11 cellular contexts compared by ENCODE assay signal in the genomic region with DNA sequence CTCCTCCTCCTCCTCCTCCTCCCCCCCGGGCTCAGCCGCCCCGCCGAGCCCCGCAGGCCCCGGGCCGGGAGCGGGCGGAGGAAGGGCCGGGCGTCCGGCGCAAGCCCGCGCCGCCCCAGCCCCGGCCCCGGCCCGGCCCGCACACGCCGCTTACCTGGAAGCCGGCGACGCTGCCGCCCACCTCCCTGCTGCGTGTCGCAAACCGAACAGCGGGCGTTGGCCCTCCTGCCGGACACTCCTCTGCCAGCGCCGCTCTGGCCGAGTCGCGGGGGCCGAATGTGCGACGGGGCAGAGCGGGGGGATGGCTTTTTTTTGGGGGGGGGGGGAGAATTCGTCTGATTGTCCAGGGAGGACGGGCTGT. TPM values are rescaled to one million over a fixed set of nuclear protein-coding genes. Genes with fewer than 3 reads are reported as not detected.
DNase-seq lines count a peak whose midpoint lies in the region; ATAC-seq and TF ChIP-seq lines count a peak whose summit lies in the region.
"Had no signal": no experiment of that assay in that cellular context is flagged by ENCODE, and none has a peak within 500 bp of the region (broad histone marks: within the 10 kb centered on the region; RNA-seq: fewer than 3 reads in every experiment).

No MANE protein-coding gene starts in this region.

- H3K36me3 ChIP-seq in breast epithelium, result no peaks in the 10 kb centered on the region
- no peaks in the 10 kb centered on the region for H3K36me3 ChIP-seq in lower lobe of right lung
- no peaks in the 10 kb centered on the region for H3K36me3 ChIP-seq in thoracic aorta

- H3K9me3 Mint-ChIP-seq in activated CD8-positive, alpha-beta T cell treated with anti-CD3 and anti-CD28 coated beads for 36 hours, result no peaks in the 10 kb centered on the region
- H3K9me3 Mint-ChIP-seq: dendritic cell treated with granulocyte-macrophage colony-stimulating factor and Interleukin-4, amounts not matched to agents 40 ng/mL and 50 ng/mL, for 4 days had no signal

- H3K4me3 Mint-ChIP-seq in activated CD8-positive, alpha-beta T cell treated with anti-CD3 and anti-CD28 coated beads for 36 hours, result no peak overlapping the region
- H3K4me3 Mint-ChIP-seq: dendritic cell treated with granulocyte-macrophage colony-stimulating factor and Interleukin-4, amounts not matched to agents 40 ng/mL and 50 ng/mL, for 4 days had no signal

- no peak for TF ChIP-seq POLR2A in breast epithelium (IDR thresholded peaks at IDR 0.05)

- no peaks in the 10 kb centered on the region for H3K9me3 ChIP-seq in breast epithelium
- H3K9me3 ChIP-seq in lower lobe of right lung, result no peaks in the 10 kb centered on the region
- no peaks in the 10 kb centered on the region for H3K9me3 ChIP-seq in thoracic aorta

- peak overlapping the region in 1 of 2 donors; percentile 81 for H3K27ac ChIP-seq in breast epithelium
- no peak overlapping the region for H3K27ac ChIP-seq in lower lobe of right lung
- H3K27ac ChIP-seq in thoracic aorta, result no peak overlapping the region

- no peaks in the 10 kb centered on the region for H3K36me3 Mint-ChIP-seq in activated CD8-positive, alpha-beta T cell treated with anti-CD3 and anti-CD28 coated beads for 36 hours (ENCODE audit: low read depth)

- no peak for TF ChIP-seq CTCF in breast epithelium (IDR thresholded peaks at IDR 0.05)
- no peak for TF ChIP-seq CTCF in lower lobe of right lung (IDR thresholded peaks at IDR 0.05)
- TF ChIP-seq CTCF in thoracic aorta (IDR thresholded peaks at IDR 0.05), result no peak
- TF ChIP-seq CTCF in activated CD8-positive, alpha-beta T cell treated with anti-CD3 and anti-CD28 coated beads for 36 hours (IDR thresholded peaks at IDR 0.05), result no peak

- intact Hi-C loops in breast epithelium (cut with DNase I; ENCODE audit: low total_unique reads), result no loop called here
- intact Hi-C loops in lower lobe of right lung (cut with DNase I), result no loop called here
- intact Hi-C loops in activated CD8-positive, alpha-beta T cell treated with anti-CD3 and anti-CD28 coated beads for 36 hours (cut with micrococcal nuclease), result no loop called here

- peaks cover 15 to 91% of the 10 kb centered on the region in 2 donors for H3K27me3 ChIP-seq in breast epithelium
- H3K27me3 ChIP-seq in lower lobe of right lung (ENCODE audit: low read depth), result peaks cover 89% of the 10 kb centered on the region
- H3K27me3 ChIP-seq in thoracic aorta (replicated peaks; ENCODE audit: insufficient read depth), result no peaks in the 10 kb centered on the region

- peak; percentile 5 for DNase-seq in NCI-H1105 treated with DMSO at 0.1 percent for 48 hours (lab: John Stamatoyannopoulos, UW)
- DNase-seq in breast epithelium (ENCODE audit: low spot score in 2 of 2), result no peak
- DNase-seq in lower lobe of right lung, result peak; percentile 48
- no peak for DNase-seq in thoracic aorta (ENCODE audit: low spot score)
- no peak for DNase-seq in activated effector memory CD4-positive, alpha-beta T cell treated with Interleukin-2 at 50 U/mL for 16 hours
- DNase-seq in activated CD8-positive, alpha-beta T cell treated with anti-CD3 and anti-CD28 coated beads for 36 hours, result no peak
- no peak for DNase-seq in effector CD8-positive, alpha-beta T cell (lab: John Stamatoyannopoulos, UW)
- DNase-seq: activated CD4-positive, CD25-positive, alpha-beta regulatory T cell had no signal

- CTCF ChIA-PET in activated CD8-positive, alpha-beta T cell treated with anti-CD3 and anti-CD28 coated beads for 36 hours (lab: Charles Lee), result interaction anchor here (0.6 to 9.2 kb wide), 2 partner anchors 13 to 599 kb away, joined by 3 to 87 read pairs; no protein-coding TSS in a partner anchor

- H3K27ac Mint-ChIP-seq in activated CD8-positive, alpha-beta T cell treated with anti-CD3 and anti-CD28 coated beads for 36 hours, result no peak overlapping the region
- H3K27ac Mint-ChIP-seq: dendritic cell treated with granulocyte-macrophage colony-stimulating factor and Interleukin-4, amounts not matched to agents 40 ng/mL and 50 ng/mL, for 4 days had no signal

- ATAC-seq in lower lobe of right lung, result peak in 1 of 2 donors; percentile 48
- ATAC-seq in thoracic aorta (ENCODE audit: insufficient number of reproducible peaks, low FRiP score, low read depth), result no peak
- no peak for ATAC-seq in activated CD8-positive, alpha-beta T cell treated with anti-CD3 and anti-CD28 coated beads for 36 hours

- peaks cover 8 to 12% of the 10 kb centered on the region in 2 donors for H3K4me1 ChIP-seq in breast epithelium
- peaks cover 16% of the 10 kb centered on the region for H3K4me1 ChIP-seq in lower lobe of right lung
- peaks cover 3 to 33% of the 10 kb centered on the region in 2 donors for H3K4me1 ChIP-seq in thoracic aorta (ENCODE audit: control insufficient read depth in 1 of 2, low read depth in 2 of 2)

- POLR2A ChIA-PET in activated CD8-positive, alpha-beta T cell treated with anti-CD3 and anti-CD28 coated beads for 36 hours (lab: Charles Lee), result no interaction called here

- H3K4me3 ChIP-seq in breast epithelium (peak overlapping the region; percentile 32 to 73 (median 46)), lower lobe of right lung (peak overlapping the region; percentile 37), thoracic aorta (peak overlapping the region; percentile 58)
- H3K4me3 ChIP-seq: lung had no signal

- H3K4me1 Mint-ChIP-seq in activated CD8-positive, alpha-beta T cell treated with anti-CD3 and anti-CD28 coated beads for 36 hours (ENCODE audit: low read depth), result peaks cover 26% of the 10 kb centered on the region

- peaks cover 59% of the 10 kb centered on the region for H3K27me3 Mint-ChIP-seq in activated CD8-positive, alpha-beta T cell treated with anti-CD3 and anti-CD28 coated beads for 36 hours

RNA-seq across cellular contexts. Expression of gene IGF2, which starts 1.1 kb away (rescaled TPM):
- total RNA-seq in breast epithelium (10 to 100 TPM; 13.6 to 65.7 (median 65.2) TPM), lower lobe of right lung (33.9 TPM), thoracic aorta (10 to 100 TPM; 31.7 to 39.4 TPM)
- 1 to 10 TPM; 8.1 to 8.2 TPM for total RNA-seq in activated CD8-positive, alpha-beta T cell treated with anti-CD3 and anti-CD28 coated beads for 36 hours

RNA-seq across cellular contexts. Expression of gene INS, which starts 23.0 kb away (rescaled TPM):
- total RNA-seq in breast epithelium, result not detected
- total RNA-seq in lower lobe of right lung, result not detected
- total RNA-seq in thoracic aorta, result not detected
- total RNA-seq in activated CD8-positive, alpha-beta T cell treated with anti-CD3 and anti-CD28 coated beads for 36 hours, result not detected
- total RNA-seq: lung, NCI-H460 had no signal

RNA-seq across cellular contexts. Expression of gene TH, which starts 33.6 kb away (rescaled TPM):
- total RNA-seq in breast epithelium, result not detected
- total RNA-seq in lower lobe of right lung, result not detected
- total RNA-seq in thoracic aorta, result not detected
- total RNA-seq in activated CD8-positive, alpha-beta T cell treated with anti-CD3 and anti-CD28 coated beads for 36 hours, result not detected
- total RNA-seq: NCI-H460 had no signal

Comparison
In these comparisons a context has a peak if more than half of its experiments do, and no peak if none do; other contexts are left out.
1. DNase-seq: peak in NCI-H1105 treated with DMSO at 0.1 percent for 48 hours (single experiment) and lower lobe of right lung (single experiment); none in breast epithelium (0 of 2), thoracic aorta (single experiment), activated effector memory CD4-positive, alpha-beta T cell treated with Interleukin-2 at 50 U/mL for 16 hours (single experiment), activated CD8-positive, alpha-beta T cell treated with anti-CD3 and anti-CD28 coated beads for 36 hours (single experiment) and effector CD8-positive, alpha-beta T cell (single experiment).
2. Peak in every context shown above with its lines, with median percentiles within 50 percentile points of each other: H3K4me3 ChIP-seq.